8 cellular contexts compared by ENCODE assay signal in genomic region chr19:5949792-5950305, GRCh38. TPM values are rescaled to one million over a fixed set of nuclear protein-coding genes. Genes with fewer than 3 reads are reported as not detected.
DNase-seq lines count a peak whose midpoint lies in the region; ATAC-seq and TF ChIP-seq lines count a peak whose summit lies in the region.

No MANE protein-coding gene starts in this region.

- H3K4me3 Mint-ChIP-seq in natural killer cell, result no peak overlapping the region

- peaks cover 78 to 95% of the 10 kb centered on the region in 2 donors for H3K4me1 Mint-ChIP-seq in natural killer cell

- intact Hi-C loops in natural killer cell (cut with micrococcal nuclease), result no loop called here

- in situ Hi-C loops in GM13976 (cut with MboI; ENCODE audit: low sequenced_read_pairs, unreplicated experiment), result no loop called here

- H3K27me3 Mint-ChIP-seq in natural killer cell (ENCODE audit: low read depth in 2 of 2), result no peaks in the 10 kb centered on the region

- no peaks in the 10 kb centered on the region for H3K9me3 Mint-ChIP-seq in activated naive CD4-positive, alpha-beta T cell treated with anti-CD3 and anti-CD28 coated beads, Interleukin-2, amount 50 U/mL, for 72 hours
- H3K9me3 Mint-ChIP-seq in natural killer cell, result no peaks in the 10 kb centered on the region

- H3K27ac Mint-ChIP-seq in activated naive CD4-positive, alpha-beta T cell treated with anti-CD3 and anti-CD28 coated beads, Interleukin-2, amount 50 U/mL, for 72 hours, result peak overlapping the region; percentile 70 to 86
- peak overlapping the region; percentile 62 to 84 for H3K27ac Mint-ChIP-seq in natural killer cell

- DNase-seq in DMS153 (lab: John Stamatoyannopoulos, UW) (peak; percentile 89), RPMI8226 (peak; percentile 66), natural killer cell (no peak), SIG-M5 (lab: John Stamatoyannopoulos, UW) (no peak), GM13976 (ENCODE audit: low spot score) (no peak)
- peak in 1 of 2 donors; percentile 46 for DNase-seq in activated naive CD4-positive, alpha-beta T cell treated with anti-CD3 and anti-CD28 coated beads, Interleukin-2, amount 50 U/mL, for 72 hours (ENCODE audit: low spot score in 2 of 2)
- DNase-seq in NK-92 treated with Interleukin-12 subunit alpha and Interleukin-12 subunit beta, amount 100 ng/mL, for 24 hours (lab: John Stamatoyannopoulos, UW), result no peak

- no peak for TF ChIP-seq CTCF in natural killer cell (IDR thresholded peaks at IDR 0.05)
- TF ChIP-seq CTCF in GM13976 (IDR thresholded peaks at IDR 0.05; ENCODE audit: borderline replicate concordance, control extremely low read depth, extremely low read depth, insufficient read depth, missing control alignments), result no peak

- peak; percentile 57 to 60 for ATAC-seq in activated naive CD4-positive, alpha-beta T cell treated with anti-CD3 and anti-CD28 coated beads, Interleukin-2, amount 50 U/mL, for 72 hours
- no peak for ATAC-seq in natural killer cell
- ATAC-seq in GM21360 (IDR thresholded peaks at IDR 0.05; ENCODE audit: unreplicated experiment), result no peak

- H3K36me3 Mint-ChIP-seq in activated naive CD4-positive, alpha-beta T cell treated with anti-CD3 and anti-CD28 coated beads, Interleukin-2, amount 50 U/mL, for 72 hours, result peaks cover 27 to 41% of the 10 kb centered on the region in 2 donors
- H3K36me3 Mint-ChIP-seq in natural killer cell, result no peaks in the 10 kb centered on the region

RNA-seq across cellular contexts. Expression of gene RANBP3, which starts 28.1 kb away (rescaled TPM):
- 100 to 1,000 TPM in 1 of 2 donors, 10 to 100 TPM in 1; 89.6 to 112 TPM for total RNA-seq in activated naive CD4-positive, alpha-beta T cell treated with anti-CD3 and anti-CD28 coated beads, Interleukin-2, amount 50 U/mL, for 72 hours
- total RNA-seq in natural killer cell, result 10 to 100 TPM; 73.9 to 95.2 (median 89.7) TPM

RNA-seq across cellular contexts. Expression of gene CAPS, which starts 35.8 kb away (rescaled TPM):
- total RNA-seq in activated naive CD4-positive, alpha-beta T cell treated with anti-CD3 and anti-CD28 coated beads, Interleukin-2, amount 50 U/mL, for 72 hours, result 1 to 10 TPM; 5.1 to 6.0 TPM
- 10 to 100 TPM; 34.0 to 41.6 (median 38.3) TPM for total RNA-seq in natural killer cell

RNA-seq across cellular contexts. Expression of gene VMAC, which starts 45.2 kb away (rescaled TPM):
- total RNA-seq in activated naive CD4-positive, alpha-beta T cell treated with anti-CD3 and anti-CD28 coated beads, Interleukin-2, amount 50 U/mL, for 72 hours, result 1 to 10 TPM; 3.8 to 3.9 TPM
- total RNA-seq in natural killer cell, result 10 to 100 TPM; 21.1 to 26.3 (median 24.2) TPM

RNA-seq across cellular contexts. Expression of gene NDUFA11, which starts 46.3 kb away (rescaled TPM):
- 100 to 1,000 TPM; 206 to 224 TPM for total RNA-seq in activated naive CD4-positive, alpha-beta T cell treated with anti-CD3 and anti-CD28 coated beads, Interleukin-2, amount 50 U/mL, for 72 hours
- total RNA-seq in natural killer cell, result 100 to 1,000 TPM; 111 to 115 (median 113) TPM

Comparison
In these comparisons a context has a peak if more than half of its experiments do, and no peak if none do; other contexts are left out.
1. DNase-seq: peak in DMS153 (single experiment) and RPMI8226 (single experiment); none in natural killer cell (single experiment), SIG-M5 (single experiment), NK-92 treated with Interleukin-12 subunit alpha and Interleukin-12 subunit beta, amount 100 ng/mL, for 24 hours (single experiment) and GM13976 (single experiment).
2. ATAC-seq: peak in activated naive CD4-positive, alpha-beta T cell treated with anti-CD3 and anti-CD28 coated beads, Interleukin-2, amount 50 U/mL, for 72 hours (2 of 2); none in natural killer cell (0 of 3) and GM21360 (single experiment).
3. RNA of gene CAPS, which starts 35.8 kb away (total RNA-seq): 34.0 to 41.6 TPM in natural killer cell; 5.1 to 6.0 TPM in activated naive CD4-positive, alpha-beta T cell treated with anti-CD3 and anti-CD28 coated beads, Interleukin-2, amount 50 U/mL, for 72 hours; every median in the first group is over 4 times any median in the second.
4. RNA of gene VMAC, which starts 45.2 kb away (total RNA-seq): 21.1 to 26.3 TPM in natural killer cell; 3.8 to 3.9 TPM in activated naive CD4-positive, alpha-beta T cell treated with anti-CD3 and anti-CD28 coated beads, Interleukin-2, amount 50 U/mL, for 72 hours; every median in the first group is over 4 times any median in the second.